21 cellular contexts compared by ENCODE assay signal in the genomic region with DNA sequence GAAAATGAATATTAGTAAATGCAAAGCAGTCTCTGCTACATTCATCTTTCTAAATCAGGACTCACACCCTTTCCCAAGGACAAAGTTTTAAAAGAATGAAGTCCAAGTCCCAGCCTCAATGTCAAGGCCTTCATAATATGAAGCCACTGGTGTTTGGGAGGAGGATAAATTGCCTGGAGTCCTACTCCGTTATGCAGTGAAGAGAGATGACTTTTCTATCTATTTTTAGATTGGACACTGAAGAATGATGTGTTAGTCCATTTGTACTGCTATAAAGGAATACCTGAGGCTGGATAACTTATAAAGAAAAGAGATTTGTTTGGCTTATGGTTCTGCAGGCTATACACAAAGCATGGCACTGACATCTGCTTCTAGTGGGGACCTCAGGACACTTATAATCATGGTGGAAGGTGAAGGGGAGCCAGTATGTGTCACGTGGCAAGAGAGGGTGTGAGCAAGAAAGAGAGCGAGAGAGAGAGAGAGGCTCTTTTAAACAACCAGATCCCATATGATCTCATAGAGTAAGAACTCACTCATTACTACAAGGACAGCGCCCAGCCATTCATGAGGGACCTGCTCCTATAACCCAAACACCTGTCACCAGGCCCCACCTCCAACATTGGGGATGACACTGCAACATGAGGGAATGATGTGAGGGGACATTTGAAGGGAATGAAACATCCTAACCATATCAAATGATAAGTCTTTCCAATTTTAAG.
A peak's percentile ranks its signal among the peaks of the same experiment; 100 is the strongest.
DNase-seq lines count a peak whose midpoint lies in the region; ATAC-seq and TF ChIP-seq lines count a peak whose summit lies in the region.
"Had no signal": no experiment of that assay in that cellular context is flagged by ENCODE, and none has a peak within 500 bp of the region (broad histone marks: within the 10 kb centered on the region; RNA-seq: fewer than 3 reads in every experiment).

No MANE protein-coding gene starts in this region.

- no peaks in the 10 kb centered on the region for H3K4me1 Mint-ChIP-seq in MCF 10A (ENCODE audit: insufficient read depth, unreplicated experiment)
- H3K4me1 Mint-ChIP-seq: B cell had no signal

- H3K4ac ChIP-seq in mesendoderm (ENCODE audit: low read depth, low read length), result no peak overlapping the region

- H2BK15ac ChIP-seq in mesendoderm (replicated peaks; ENCODE audit: low read depth), result no peak overlapping the region

- no peaks in the 10 kb centered on the region for H3K79me1 ChIP-seq in mesendoderm (ENCODE audit: low read length)

- H3K9me3 Mint-ChIP-seq in MCF 10A (ENCODE audit: unreplicated experiment), result no peaks in the 10 kb centered on the region
- H3K9me3 Mint-ChIP-seq: CD4-positive, alpha-beta T cell; CD8-positive, alpha-beta T cell had no signal

- H3K27me3 ChIP-seq in mammary epithelial cell (ENCODE audit: insufficient read depth, low read length), result no peaks in the 10 kb centered on the region
- H3K27me3 ChIP-seq in mesendoderm (ENCODE audit: insufficient read depth, low read length, poor library complexity), result no peaks in the 10 kb centered on the region
- H3K27me3 ChIP-seq in gastrocnemius medialis, result no peaks in the 10 kb centered on the region
- H3K27me3 ChIP-seq: BLaER1 treated with 17β-estradiol and CSF1 and Interleukin-3, amounts not matched to agents 10 nM and 100 nM had no signal

- in situ Hi-C loops in mammary epithelial cell (cut with MboI; ENCODE audit: low sequenced_read_pairs in 2 of 2) (no loop called here), gastrocnemius medialis (cut with MboI; ENCODE audit: low sequenced_read_pairs in 4 of 4) (loop anchor here in 1 of 4 donors (10.0 kb wide), 1 partner anchor 138 kb away; no protein-coding TSS in a partner anchor)

- no peak overlapping the region for H3K18ac ChIP-seq in mesendoderm (ENCODE audit: low read length)

- 88% methylated on average over 4 of the region's 4 CpGs for WGBS in mammary epithelial cell (ENCODE audit: low coverage, missing lambda C conversion rate)
- WGBS in mesendoderm (ENCODE audit: extremely low coverage, insufficient coverage, low lambda C conversion rate), result no CpG with 5 or more reads among the region's 4 CpGs

- H3K56ac ChIP-seq in mesendoderm (ENCODE audit: low read length), result no peak overlapping the region

- H3K27ac ChIP-seq in mammary epithelial cell (ENCODE audit: insufficient read depth, low read depth, low read length), result no peak overlapping the region
- H3K27ac ChIP-seq in mesendoderm (ENCODE audit: low read depth, low read length), result no peak overlapping the region
- peak overlapping the region; percentile 34 to 61 (median 38) for H3K27ac ChIP-seq in gastrocnemius medialis
- H3K27ac ChIP-seq: 22Rv1; A549; BLaER1 treated with 17β-estradiol and CSF1 and Interleukin-3, amounts not matched to agents 10 nM and 100 nM; C4-2B had no signal

- no peaks in the 10 kb centered on the region for H4K20me1 ChIP-seq in mammary epithelial cell (ENCODE audit: insufficient read depth, low read length)
- H4K20me1 ChIP-seq: BLaER1 treated with 17β-estradiol and CSF1 and Interleukin-3, amounts not matched to agents 10 nM and 100 nM had no signal

- no peak overlapping the region for H3K27ac Mint-ChIP-seq in MCF 10A (ENCODE audit: low read depth, unreplicated experiment)
- H3K27ac Mint-ChIP-seq: B cell; CD4-positive, alpha-beta T cell; CD8-positive, alpha-beta T cell had no signal

- H2BK120ac ChIP-seq in mesendoderm (ENCODE audit: low read depth, low read length), result no peak overlapping the region

- dilution Hi-C loops in mammary epithelial cell (cut with HindIII; ENCODE audit: low sequenced_read_pairs), result no loop called here

- H3K79me2 ChIP-seq in mammary epithelial cell (ENCODE audit: insufficient read depth, low read length), result no peaks in the 10 kb centered on the region
- no peaks in the 10 kb centered on the region for H3K79me2 ChIP-seq in mesendoderm (ENCODE audit: control insufficient read depth, insufficient read depth, low read length)

- H4K5ac ChIP-seq in mesendoderm (ENCODE audit: low read length), result no peak overlapping the region

- no peak for TF ChIP-seq CTCF in mammary epithelial cell (conservative IDR thresholded peaks at IDR 0.05 in 1 of 2, IDR thresholded peaks at IDR 0.05 in 1 of 2; ENCODE audit: extremely low read depth in 1 of 2, insufficient read depth in 1 of 2, low read depth in 1 of 2, low read length in 2 of 2)
- no peak for TF ChIP-seq CTCF in MCF 10A (IDR thresholded peaks at IDR 0.05; ENCODE audit: unreplicated experiment)
- TF ChIP-seq CTCF in gastrocnemius medialis (IDR thresholded peaks at IDR 0.05 in 4 of 5, conservative IDR thresholded peaks at IDR 0.05 in 1 of 5), result no peak

- no peak overlapping the region for H4K8ac ChIP-seq in mesendoderm (ENCODE audit: low read depth, low read length)

- H3K27me3 Mint-ChIP-seq in MCF 10A (ENCODE audit: insufficient read depth, unreplicated experiment), result no peaks in the 10 kb centered on the region
- H3K27me3 Mint-ChIP-seq: B cell had no signal

- BruUV-seq in mammary epithelial cell (replicated peaks; lab: Mats Ljungman, UMichigan), result no TSS peak
- BruUV-seq in MCF 10A (replicated peaks; lab: Mats Ljungman, UMichigan), result no TSS peak

- H3K23ac ChIP-seq in mesendoderm (ENCODE audit: low read length), result no peak overlapping the region

- H3K4me3 Mint-ChIP-seq in MCF 10A (ENCODE audit: unreplicated experiment), result no peak overlapping the region
- H3K4me3 Mint-ChIP-seq: B cell; CD4-positive, alpha-beta T cell; CD8-positive, alpha-beta T cell had no signal

- H3K36me3 Mint-ChIP-seq in MCF 10A (ENCODE audit: insufficient read depth, unreplicated experiment), result no peaks in the 10 kb centered on the region
- H3K36me3 Mint-ChIP-seq: CD8-positive, alpha-beta T cell had no signal

- H3K9ac ChIP-seq in mammary epithelial cell (ENCODE audit: insufficient read depth, low read length), result no peak overlapping the region
- no peak overlapping the region for H3K9ac ChIP-seq in mesendoderm (ENCODE audit: low read length)
- H3K9ac ChIP-seq: BLaER1 treated with 17β-estradiol and CSF1 and Interleukin-3, amounts not matched to agents 10 nM and 100 nM had no signal

- H2AK5ac ChIP-seq in mesendoderm (ENCODE audit: low read length), result no peak overlapping the region

- peak overlapping the region; percentile 39 for H2AFZ ChIP-seq in mammary epithelial cell (ENCODE audit: low read depth, low read length)

- POLR2A ChIA-PET in MCF 10A (lab: Yijun Ruan, JAX), result no interaction called here

- H3K4me1 ChIP-seq in mammary epithelial cell (ENCODE audit: insufficient read depth, low read length) (no peaks in the 10 kb centered on the region), mesendoderm (ENCODE audit: control insufficient read depth, low read depth, low read length) (no peaks in the 10 kb centered on the region), gastrocnemius medialis (peaks cover 7 to 8% of the 10 kb centered on the region in 2 donors)
- H3K4me1 ChIP-seq: A549; BLaER1 treated with 17β-estradiol and CSF1 and Interleukin-3, amounts not matched to agents 10 nM and 100 nM; Caco-2 had no signal

- no peak overlapping the region for H2BK5ac ChIP-seq in mesendoderm (ENCODE audit: low read length)

- DNase-seq in mammary epithelial cell (no peak), MCF 10A (ENCODE audit: unreplicated experiment) (no peak), mesendoderm (peak; percentile 7), gastrocnemius medialis (no peak), HK-2 (ENCODE audit: unreplicated experiment) (no peak)
- DNase-seq: AML-193; Caco-2; Calu3; CD4-positive, alpha-beta T cell; CD8-positive, alpha-beta T cell; DMS53; DMS79; DND-41; EL; GDM1 had no signal

- CTCF ChIA-PET in mammary epithelial cell (lab: Charles Lee; ENCODE audit: low non-redundant PET) (no interaction called here), MCF 10A (lab: Yijun Ruan, JAX) (no interaction called here)

- no peak overlapping the region for H3K4me3 ChIP-seq in mammary epithelial cell (replicated peaks in 1 of 3; ENCODE audit: insufficient read depth in 1 of 3, low read depth in 2 of 3, low read length in 3 of 3)
- no peak overlapping the region for H3K4me3 ChIP-seq in mesendoderm (ENCODE audit: low read length)
- H3K4me3 ChIP-seq in gastrocnemius medialis, result no peak overlapping the region
- H3K4me3 ChIP-seq: A549; BLaER1 treated with 17β-estradiol and CSF1 and Interleukin-3, amounts not matched to agents 10 nM and 100 nM; GM12878 had no signal

- intact Hi-C loops in mammary epithelial cell (cut with micrococcal nuclease) (no loop called here), MCF 10A (cut with micrococcal nuclease) (loop anchor here (10.0 kb wide), 1 partner anchor 318 kb away; no protein-coding TSS in a partner anchor), gastrocnemius medialis (cut with DNase I; ENCODE audit: low total_unique reads) (no loop called here)

- H3K4me2 ChIP-seq in mammary epithelial cell (ENCODE audit: insufficient read depth, low read depth, low read length) (no peak overlapping the region), mesendoderm (ENCODE audit: low read length) (no peak overlapping the region)
- H3K4me2 ChIP-seq: A549; BLaER1 treated with 17β-estradiol and CSF1 and Interleukin-3, amounts not matched to agents 10 nM and 100 nM had no signal

- TF ChIP-seq POLR2A in gastrocnemius medialis (IDR thresholded peaks at IDR 0.05), result no peak

- no peaks in the 10 kb centered on the region for H3K9me3 ChIP-seq in mammary epithelial cell (replicated peaks; ENCODE audit: insufficient read depth, low read length)
- H3K9me3 ChIP-seq in gastrocnemius medialis, result no peaks in the 10 kb centered on the region
- H3K9me3 ChIP-seq: A549; BLaER1 treated with 17β-estradiol and CSF1 and Interleukin-3, amounts not matched to agents 10 nM and 100 nM; Caco-2 had no signal

- peak; percentile 73 to 90 for ATAC-seq in gastrocnemius medialis
- ATAC-seq: A549; CD8-positive, alpha-beta T cell; GM12878 had no signal

- H3K36me3 ChIP-seq in mammary epithelial cell (ENCODE audit: insufficient read depth, low read length) (no peaks in the 10 kb centered on the region), mesendoderm (ENCODE audit: control insufficient read depth, insufficient read depth, low read length) (no peaks in the 10 kb centered on the region), gastrocnemius medialis (no peaks in the 10 kb centered on the region)
- H3K36me3 ChIP-seq: BLaER1 treated with 17β-estradiol and CSF1 and Interleukin-3, amounts not matched to agents 10 nM and 100 nM had no signal

Comparison
In these comparisons a context has a peak if more than half of its experiments do, and no peak if none do; other contexts are left out.
1. H3K27ac ChIP-seq: peak in gastrocnemius medialis (4 of 4); none in mammary epithelial cell (single experiment) and mesendoderm (single experiment).